15 cellular contexts compared by ENCODE assay signal in the genomic region with DNA sequence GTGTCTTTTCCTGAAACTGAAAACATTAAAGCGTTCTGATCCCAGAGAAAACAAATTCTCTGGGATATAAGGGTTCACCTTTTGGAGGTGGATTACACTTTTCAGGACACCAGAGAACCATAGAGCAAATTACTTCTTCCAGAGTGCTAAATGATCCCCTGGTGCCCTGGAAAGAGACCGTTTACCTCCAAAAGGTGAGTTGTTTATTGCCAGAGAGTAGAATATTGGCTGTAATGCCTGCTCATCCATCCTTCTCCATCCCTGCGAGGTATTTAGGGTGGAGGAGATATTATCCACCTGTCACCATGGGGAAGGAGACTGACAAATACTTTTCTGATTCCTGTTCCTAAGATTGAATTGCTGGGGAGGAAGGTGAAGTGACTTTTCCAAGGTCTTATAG. TPM values are rescaled to one million over a fixed set of nuclear protein-coding genes. Genes with fewer than 3 reads are reported as not detected.
DNase-seq lines count a peak whose midpoint lies in the region; ATAC-seq and TF ChIP-seq lines count a peak whose summit lies in the region.
"Had no signal": no experiment of that assay in that cellular context is flagged by ENCODE, and none has a peak within 500 bp of the region (broad histone marks: within the 10 kb centered on the region; RNA-seq: fewer than 3 reads in every experiment).

No MANE protein-coding gene starts in this region.

- peaks cover 74% of the 10 kb centered on the region for H3K4me1 Mint-ChIP-seq in progenitor cell of endocrine pancreas (ENCODE audit: low read depth)
- H3K4me1 Mint-ChIP-seq: activated CD4-positive, alpha-beta memory T cell treated with anti-CD3 and anti-CD28 coated beads, Interleukin-2, amount 10 ng/mL, durations not matched to agents 7 days and 5 days had no signal

- H3K27ac Mint-ChIP-seq in progenitor cell of endocrine pancreas, result peak overlapping the region; percentile 97
- H3K27ac Mint-ChIP-seq: activated CD4-positive, alpha-beta memory T cell treated with anti-CD3 and anti-CD28 coated beads, Interleukin-2, amount 10 ng/mL, durations not matched to agents 7 days and 5 days; stimulated activated naive CD8-positive, alpha-beta T cell treated with anti-CD3 and anti-CD28 coated beads, Interleukin-15, Interleukin-2, amounts not matched to agents 100 ng/mL and 50 ng/mL, for 24 hours had no signal

- H3K36me3 ChIP-seq in heart left ventricle, result peaks cover 0 to 32% (median 8%) of the 10 kb centered on the region in 9 donors
- peaks cover 0 to 4% of the 10 kb centered on the region in 2 donors for H3K36me3 ChIP-seq in gastroesophageal sphincter
- H3K36me3 ChIP-seq in aorta (ENCODE audit: control insufficient read depth in 1 of 2, insufficient read depth in 2 of 2, low read length in 1 of 2), result no peaks in the 10 kb centered on the region

- 47 to 58% (median 55%) methylated on average over 3 of the region's 3 CpGs for WGBS in heart left ventricle, 4 donors
- WGBS in gastroesophageal sphincter (ENCODE audit: low coverage in 1 of 2), 2 donors, result 0 to 20% methylated on average over 1 to 2 of the region's 3 CpGs
- 44 to 46% methylated on average over 3 of the region's 3 CpGs for WGBS in aorta, 2 donors

- H3K9me3 ChIP-seq in heart left ventricle (no peaks in the 10 kb centered on the region), gastroesophageal sphincter (no peaks in the 10 kb centered on the region), aorta (ENCODE audit: control insufficient read depth, low read length) (no peaks in the 10 kb centered on the region)

- H3K27me3 ChIP-seq in heart left ventricle, result no peaks in the 10 kb centered on the region
- no peaks in the 10 kb centered on the region for H3K27me3 ChIP-seq in gastroesophageal sphincter
- H3K27me3 ChIP-seq in aorta (ENCODE audit: control insufficient read depth in 1 of 2, insufficient read depth in 2 of 2, low read length in 1 of 2), result no peaks in the 10 kb centered on the region

- H3K4me3 ChIP-seq in heart left ventricle, result peak overlapping the region in 2 of 12 donors; percentile 17 to 40
- H3K4me3 ChIP-seq in gastroesophageal sphincter, result peak overlapping the region in 1 of 2 donors; percentile 44
- H3K4me3 ChIP-seq in aorta (ENCODE audit: low read length in 2 of 2), result peak overlapping the region in 1 of 2 donors; percentile 9

- H3K9me3 Mint-ChIP-seq in progenitor cell of endocrine pancreas (ENCODE audit: low read depth), result no peaks in the 10 kb centered on the region
- H3K9me3 Mint-ChIP-seq: activated CD4-positive, alpha-beta memory T cell treated with anti-CD3 and anti-CD28 coated beads, Interleukin-2, amount 10 ng/mL, durations not matched to agents 7 days and 5 days; stimulated activated naive CD8-positive, alpha-beta T cell treated with anti-CD3 and anti-CD28 coated beads, Interleukin-15, Interleukin-2, amounts not matched to agents 100 ng/mL and 50 ng/mL, for 24 hours had no signal

- TF ChIP-seq EP300 in gastroesophageal sphincter (IDR thresholded peaks at IDR 0.05), result no peak

- H3K27ac ChIP-seq in heart left ventricle (peak overlapping the region in 9 of 12 donors; percentile 35 to 85 (median 56)), gastroesophageal sphincter (peak overlapping the region; percentile 79 to 88 (median 84)), aorta (ENCODE audit: low read depth in 1 of 2, low read length in 2 of 2) (peak overlapping the region; percentile 38 to 63)
- H3K27ac ChIP-seq: HL-60 had no signal

- intact Hi-C loops in heart left ventricle (cut with DNase I) (no loop called here), Right ventricle myocardium superior (cut with DNase I) (no loop called here), aorta (cut with DNase I) (no loop called here)

- TF ChIP-seq CTCF in heart left ventricle (IDR thresholded peaks at IDR 0.05) (no peak), gastroesophageal sphincter (IDR thresholded peaks at IDR 0.05) (no peak), progenitor cell of endocrine pancreas (IDR thresholded peaks at IDR 0.05; ENCODE audit: unreplicated experiment) (no peak)

- DNase-seq in heart left ventricle (no peak), Right ventricle myocardium superior (no peak), progenitor cell of endocrine pancreas (ENCODE audit: low spot score, unreplicated experiment) (no peak), aorta (no peak), SKM-1 treated with dmso at 0.1 percent for 144 hours (lab: John Stamatoyannopoulos, UW; ENCODE audit: unreplicated experiment) (no peak), HUDEP-2 (lab: John Stamatoyannopoulos, UW; ENCODE audit: unreplicated experiment in 76 of 76) (no peak)
- DNase-seq: activated CD4-positive, alpha-beta memory T cell treated with anti-CD3 and anti-CD28 coated beads, Interleukin-2, amount 10 ng/mL, durations not matched to agents 7 days and 5 days; activated gamma-delta T cell treated with Interleukin-2 at 50 U/mL for 16 hours; NCI-H446; stimulated activated CD4-positive, alpha-beta T cell treated with anti-CD3 and anti-CD28 coated beads, Interleukin-4, amount 100 ng/mL, for 1 hour had no signal

- H3K27me3 Mint-ChIP-seq in progenitor cell of endocrine pancreas, result no peaks in the 10 kb centered on the region
- H3K27me3 Mint-ChIP-seq: activated CD4-positive, alpha-beta memory T cell treated with anti-CD3 and anti-CD28 coated beads, Interleukin-2, amount 10 ng/mL, durations not matched to agents 7 days and 5 days had no signal

- TF ChIP-seq POLR2A in heart left ventricle (IDR thresholded peaks at IDR 0.05) (no peak), gastroesophageal sphincter (IDR thresholded peaks at IDR 0.05) (no peak)

- ATAC-seq in heart left ventricle (no peak), Right ventricle myocardium superior (ENCODE audit: poor library complexity) (no peak), gastroesophageal sphincter (no peak), aorta (ENCODE audit: low FRiP score) (no peak), GM18867 (IDR thresholded peaks at IDR 0.05; ENCODE audit: unreplicated experiment) (no peak)
- ATAC-seq: Panc1 had no signal

- peak overlapping the region; percentile 65 for H3K4me3 Mint-ChIP-seq in progenitor cell of endocrine pancreas (ENCODE audit: low read depth)
- H3K4me3 Mint-ChIP-seq: activated CD4-positive, alpha-beta memory T cell treated with anti-CD3 and anti-CD28 coated beads, Interleukin-2, amount 10 ng/mL, durations not matched to agents 7 days and 5 days; stimulated activated naive CD8-positive, alpha-beta T cell treated with anti-CD3 and anti-CD28 coated beads, Interleukin-15, Interleukin-2, amounts not matched to agents 100 ng/mL and 50 ng/mL, for 24 hours had no signal

- H3K4me1 ChIP-seq in heart left ventricle (peaks cover 0 to 76% (median 25%) of the 10 kb centered on the region in 12 donors), gastroesophageal sphincter (peaks cover 36 to 100% (median 44%) of the 10 kb centered on the region in 3 donors), aorta (ENCODE audit: control insufficient read depth in 1 of 2, insufficient read depth in 2 of 2, low read length in 2 of 2) (peaks cover 5 to 14% of the 10 kb centered on the region in 2 donors)

- H3K36me3 Mint-ChIP-seq in progenitor cell of endocrine pancreas (ENCODE audit: insufficient read depth), result peaks cover 8% of the 10 kb centered on the region

RNA-seq across cellular contexts. Expression of a gene that starts 30.4 kb away (rescaled TPM):
- total RNA-seq in heart left ventricle (10 to 100 TPM; 24.0 to 78.2 (median 59.8) TPM), Right ventricle myocardium superior (69.1 TPM), gastroesophageal sphincter (100 to 1,000 TPM in 3 of 4 donors, 10 to 100 TPM in 1; 75.8 to 177 (median 140) TPM), progenitor cell of endocrine pancreas (204 and 205 TPM in 2 replicates), aorta (100 to 1,000 TPM in 1 of 2 donors, 10 to 100 TPM in 1; 61.8 to 125 TPM)
- polyA plus RNA-seq in heart left ventricle (10 to 100 TPM; 15.2 to 28.7 TPM), aorta (10 to 100 TPM; 14.0 to 18.2 TPM)
